ENCODE assay signal across 9 cellular contexts in genomic region chr14:24093901-24094838, GRCh38. TPM values are rescaled to one million over a fixed set of nuclear protein-coding genes. Genes with fewer than 3 reads are reported as not detected.
DNase-seq lines count a peak whose midpoint lies in the region; ATAC-seq, FAIRE-seq and TF ChIP-seq lines count a peak whose summit lies in the region.
"Had no signal": no experiment of that assay in that cellular context is flagged by ENCODE, and none has a peak within 500 bp of the region (broad histone marks: within the 10 kb centered on the region; RNA-seq: fewer than 3 reads in every experiment).

PCK2 (plus strand) TSS chr14:24094311; CDS start chr14:24094406, 95 bp downstream.

- H3K36me3 ChIP-seq in WERI-Rb-1 (no peaks in the 10 kb centered on the region), bronchial epithelial cell (ENCODE audit: control insufficient read depth, insufficient read depth, low read length) (peaks cover 27% of the 10 kb centered on the region)

- no peak for FAIRE-seq in bronchial epithelial cell (lab: Jason Lieb, UNC)
- FAIRE-seq: A204.1 had no signal

- peak within 1 kb of the TSS; percentile 85 to 98 (median 94) for H3K27ac Mint-ChIP-seq in immature natural killer cell

- H3K4me1 Mint-ChIP-seq in immature natural killer cell, result peaks cover 15 to 24% of the 10 kb centered on the region in 2 donors

- H3K36me3 Mint-ChIP-seq in immature natural killer cell, result no peaks in the 10 kb centered on the region

- peak; percentile 71 for DNase-seq in NCI-H2081 (lab: John Stamatoyannopoulos, UW)
- no peak for DNase-seq in NCI-H2081 treated with DMSO at 0.1 percent for 48 hours (lab: John Stamatoyannopoulos, UW)
- DNase-seq in NCI-H2196 (lab: John Stamatoyannopoulos, UW; ENCODE audit: unreplicated experiment), result peak; percentile 93
- DNase-seq in WERI-Rb-1, result peak; percentile 85
- peak; percentile 78 for DNase-seq in bronchial epithelial cell (ENCODE audit: low read depth)
- DNase-seq in immature natural killer cell, result peak; percentile 61 to 67 (median 67)
- DNase-seq in stimulated activated CD4-positive, alpha-beta T cell treated with anti-CD3 and anti-CD28 coated beads, Interleukin-12 subunit alpha, Interleukin-12 subunit beta, amount 100 ng/mL, for 4 hours, result peak; percentile 88

- peak; percentile 39 for ATAC-seq in HG03066 (IDR thresholded peaks at IDR 0.05; ENCODE audit: low read depth, unreplicated experiment)

- H3K9me3 ChIP-seq in WERI-Rb-1 (ENCODE audit: severe bottlenecking), result no peaks in the 10 kb centered on the region

- H3K9me3 Mint-ChIP-seq in immature natural killer cell, result no peaks in the 10 kb centered on the region

- peak within 1 kb of the TSS; percentile 95 to 98 (median 97) for H3K4me3 Mint-ChIP-seq in immature natural killer cell

- H3K27ac ChIP-seq in WERI-Rb-1, result peak within 1 kb of the TSS; percentile 83

- peaks cover 2 to 7% (median 3%) of the 10 kb centered on the region in 3 donors for H3K27me3 Mint-ChIP-seq in immature natural killer cell (ENCODE audit: low read depth in 3 of 3)

- no peaks in the 10 kb centered on the region for H3K27me3 ChIP-seq in WERI-Rb-1 (ENCODE audit: insufficient read depth, low read depth, severe bottlenecking)
- H3K27me3 ChIP-seq in bronchial epithelial cell (ENCODE audit: control insufficient read depth, insufficient read depth, low read length), result no peaks in the 10 kb centered on the region

- peak within 1 kb of the TSS; percentile 66 for H3K4me3 ChIP-seq in WERI-Rb-1 (ENCODE audit: low read depth, low read length)
- H3K4me3 ChIP-seq in bronchial epithelial cell (ENCODE audit: low read depth, low read length), result peak within 1 kb of the TSS; percentile 94

- TF ChIP-seq CTCF in WERI-Rb-1 (IDR thresholded peaks at IDR 0.05; ENCODE audit: low read depth, low read length) (no peak), bronchial epithelial cell (IDR thresholded peaks at IDR 0.05; ENCODE audit: insufficient read depth, low read length, severe bottlenecking) (peak; percentile 1)

RNA-seq across cellular contexts. Expression of gene PCK2, which starts in this region (rescaled TPM):
- 84.8 and 223 TPM in 2 replicates for total RNA-seq in bronchial epithelial cell
- polyA plus RNA-seq in immature natural killer cell, result 10 to 100 TPM in 2 of 3 donors, 1 to 10 TPM in 1; 8.2 to 13.3 (median 12.0) TPM
